Comparison of ENCODE assay signal across 14 cellular contexts in the genomic region with DNA sequence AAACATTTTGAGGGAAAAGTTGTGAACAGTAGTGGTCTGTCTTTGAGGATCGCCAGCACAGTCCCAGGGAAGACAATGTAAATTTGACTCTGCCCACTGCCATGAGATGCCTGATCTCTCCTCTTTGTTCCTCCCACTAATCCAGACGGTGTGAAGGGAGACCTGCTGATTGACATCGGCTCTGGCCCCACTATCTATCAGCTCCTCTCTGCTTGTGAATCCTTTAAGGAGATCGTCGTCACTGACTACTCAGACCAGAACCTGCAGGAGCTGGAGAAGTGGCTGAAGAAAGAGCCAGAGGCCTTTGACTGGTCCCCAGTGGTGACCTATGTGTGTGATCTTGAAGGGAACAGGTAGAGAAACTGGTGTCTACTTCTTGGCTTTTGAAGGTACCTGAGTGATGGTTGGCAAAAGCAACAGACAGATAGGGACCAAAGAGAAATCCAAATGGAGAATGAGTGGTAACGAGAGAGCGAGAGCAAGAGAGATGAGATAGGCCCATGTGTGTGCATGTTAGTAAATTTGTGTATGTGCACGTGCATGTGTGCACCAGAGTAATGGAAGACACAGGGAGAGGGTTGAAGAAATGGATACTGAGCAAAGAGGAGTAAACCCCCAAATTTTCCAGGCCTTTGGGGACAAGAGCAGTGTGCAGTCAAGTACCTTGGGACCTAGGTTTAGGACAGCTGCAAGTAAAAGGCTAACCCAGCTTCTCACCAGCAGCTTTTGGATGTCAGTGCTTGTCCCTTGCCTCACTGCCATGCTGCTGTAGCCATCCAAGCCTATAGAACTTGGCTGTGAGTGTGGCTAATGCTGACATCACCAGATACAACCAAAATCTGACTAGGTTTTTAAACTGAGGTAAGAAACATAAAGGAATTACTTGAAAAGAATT. TPM values are rescaled to one million over a fixed set of nuclear protein-coding genes. Genes with fewer than 3 reads are reported as not detected.
DNase-seq lines count a peak whose midpoint lies in the region; ATAC-seq and TF ChIP-seq lines count a peak whose summit lies in the region.
"Had no signal": no experiment of that assay in that cellular context is flagged by ENCODE, and none has a peak within 500 bp of the region (broad histone marks: within the 10 kb centered on the region; RNA-seq: fewer than 3 reads in every experiment).

No MANE protein-coding gene starts in this region.

- no peaks in the 10 kb centered on the region for H3K9me3 Mint-ChIP-seq in effector memory CD8-positive, alpha-beta T cell

- H3K4me3 ChIP-seq in AG04450 (ENCODE audit: low read depth, low read length) (peak overlapping the region; percentile 67), adipocyte (ENCODE audit: low read length) (peak overlapping the region; percentile 82), fibroblast of villous mesenchyme (ENCODE audit: low read depth, low read length) (peak overlapping the region; percentile 91)
- H3K4me3 ChIP-seq: BLaER1 had no signal

- no peaks in the 10 kb centered on the region for H3K36me3 Mint-ChIP-seq in effector memory CD8-positive, alpha-beta T cell (ENCODE audit: insufficient read depth)

- POLR2A ChIA-PET in AG04450 (lab: Yijun Ruan, JAX): no interaction called here

- CTCF ChIA-PET in AG04450 (lab: Charles Lee): no interaction called here

- TF ChIP-seq CTCF in AG04450 (IDR thresholded peaks at IDR 0.05; ENCODE audit: low read depth, low read length): no peak
- TF ChIP-seq CTCF in fibroblast of villous mesenchyme (IDR thresholded peaks at IDR 0.05; ENCODE audit: insufficient read depth, low read depth, low read length): no peak

- peak overlapping the region; percentile 66 for H3K27ac ChIP-seq in AG04450 (ENCODE audit: low read depth, low read length)
- H3K27ac ChIP-seq: BLaER1 had no signal

- H3K27ac Mint-ChIP-seq in effector memory CD8-positive, alpha-beta T cell: no peak overlapping the region

- no peak for DNase-seq in AG04450 (ENCODE audit: low read depth, low spot score)
- no peak for DNase-seq in adipocyte (ENCODE audit: low read depth)
- no peak for DNase-seq in fibroblast of villous mesenchyme (ENCODE audit: low read depth)
- peak; percentile 44 for DNase-seq in renal cortical epithelial cell (ENCODE audit: low read depth)
- DNase-seq in inferior parietal cortex (ENCODE audit: extremely low spot score): no peak
- no peak for DNase-seq in effector memory CD8-positive, alpha-beta T cell
- no peak for DNase-seq in NOMO-1 (lab: John Stamatoyannopoulos, UW; ENCODE audit: unreplicated experiment in 2 of 2)
- DNase-seq: activated naive CD4-positive, alpha-beta T cell treated with anti-CD3 and anti-CD28 coated beads, Interleukin-2, amount 50 U/mL, for 16 hours; effector memory CD4-positive, alpha-beta T cell; GF-D8; NCI-H1092 treated with DMSO at 0.1 percent for 48 hours; NCI-H510A treated with DMSO at 0.1 percent for 48 hours had no signal

- H3K27me3 ChIP-seq in AG04450 (ENCODE audit: control insufficient read depth, insufficient read depth, low read length) (no peaks in the 10 kb centered on the region), adipocyte (replicated peaks; ENCODE audit: control insufficient read depth, insufficient read depth, low read length) (no peaks in the 10 kb centered on the region)
- H3K27me3 ChIP-seq: BLaER1 had no signal

- peak overlapping the region; percentile 100 for H3K9ac ChIP-seq in adipocyte (ENCODE audit: low read length)
- H3K9ac ChIP-seq: BLaER1 had no signal

- no peaks in the 10 kb centered on the region for H3K4me1 Mint-ChIP-seq in effector memory CD8-positive, alpha-beta T cell (ENCODE audit: low read depth in 2 of 2)

- peaks cover 22% of the 10 kb centered on the region for H3K4me1 ChIP-seq in adipocyte (ENCODE audit: control insufficient read depth, insufficient read depth, low read length)
- H3K4me1 ChIP-seq: BLaER1 had no signal

- ATAC-seq in effector memory CD8-positive, alpha-beta T cell (replicated peaks): no peak
- ATAC-seq in HG02623 (IDR thresholded peaks at IDR 0.05; ENCODE audit: unreplicated experiment): no peak

- H3K27me3 Mint-ChIP-seq in effector memory CD8-positive, alpha-beta T cell: peaks cover 25 to 36% of the 10 kb centered on the region in 2 donors

- H3K36me3 ChIP-seq in adipocyte (ENCODE audit: control insufficient read depth, insufficient read depth, low read length, severe bottlenecking): peaks cover 53% of the 10 kb centered on the region
- H3K36me3 ChIP-seq: BLaER1 had no signal

- H3K9me3 ChIP-seq in AG04450 (ENCODE audit: control insufficient read depth, insufficient read depth, low read length) (no peaks in the 10 kb centered on the region), adipocyte (ENCODE audit: control insufficient read depth, low read length) (peaks cover 13% of the 10 kb centered on the region)
- H3K9me3 ChIP-seq: BLaER1 had no signal

- no peak overlapping the region for H3K4me3 Mint-ChIP-seq in effector memory CD8-positive, alpha-beta T cell

RNA-seq across cellular contexts. Expression of a gene that starts 1.9 kb away (rescaled TPM):
- 188 and 217 TPM in 2 replicates for polyA plus RNA-seq in AG04450 (2011; rRNA removed)
- 124 and 128 TPM in 2 replicates for polyA minus RNA-seq in AG04450 (2011; rRNA and poly(A)+ RNA removed)
- total RNA-seq in fibroblast of villous mesenchyme (505 and 713 TPM in 2 replicates), renal cortical epithelial cell (1,571 and 2,593 TPM in 2 replicates)
